ENCODE assay signal across 19 cellular contexts in the genomic region with DNA sequence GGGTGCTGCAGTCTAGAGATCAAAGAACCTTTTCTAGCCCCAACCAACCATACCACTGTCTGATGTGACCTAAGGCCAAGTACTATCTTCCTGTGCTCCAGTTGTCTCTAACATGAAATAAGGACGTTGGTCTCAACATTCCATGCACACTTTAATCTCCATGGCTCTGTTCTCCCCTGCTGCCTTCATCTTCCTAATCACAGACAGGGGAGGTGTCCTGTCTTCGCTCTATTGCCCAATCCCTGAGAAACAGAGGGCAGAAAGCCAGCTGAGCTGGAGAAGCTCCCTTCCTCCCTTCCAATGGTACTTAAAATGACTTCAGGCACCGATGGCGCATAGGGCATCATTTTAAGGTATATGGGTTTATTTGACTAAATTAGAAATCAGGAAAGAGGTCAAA.
"Had no signal": no experiment of that assay in that cellular context is flagged by ENCODE, and none has a peak within 500 bp of the region (broad histone marks: within the 10 kb centered on the region; RNA-seq: fewer than 3 reads in every experiment).

No MANE protein-coding gene starts in this region.

- H3K4me3 ChIP-seq: gastroesophageal sphincter, heart left ventricle, hepatocyte, ovary, psoas muscle, right lobe of liver, thoracic aorta, tibial nerve, upper lobe of left lung, uterus had no signal

- H3K9me3 ChIP-seq: gastroesophageal sphincter, ovary, psoas muscle, right lobe of liver, thoracic aorta, upper lobe of left lung had no signal

- H3K27ac ChIP-seq: epithelial cell of prostate, foreskin keratinocyte, gastroesophageal sphincter, heart left ventricle, hepatocyte, ovary, psoas muscle, right lobe of liver, thoracic aorta, tibial nerve, upper lobe of left lung, uterus had no signal

- H3K4me1 ChIP-seq: foreskin keratinocyte, gastroesophageal sphincter, psoas muscle, tibial nerve, upper lobe of left lung, uterus had no signal

- H3K27me3 ChIP-seq: foreskin keratinocyte, heart left ventricle, hepatocyte, ovary, right lobe of liver, tibial nerve, upper lobe of left lung, uterus had no signal

- ATAC-seq: gastroesophageal sphincter; naive thymus-derived CD8-positive, alpha-beta T cell; psoas muscle had no signal

- H3K36me3 ChIP-seq: gastroesophageal sphincter, heart left ventricle, ovary, right lobe of liver, thoracic aorta, tibial nerve, upper lobe of left lung, uterus had no signal

- DNase-seq: cerebellar nuclear complex; cortex of kidney; effector CD4-positive, alpha-beta T cell; mesenchymal stem cell; midbrain; ovary; psoas muscle; stimulated activated naive B cell treated with anti-CD40 and anti-IgM and Interleukin-4, amounts not matched to agents 10 μg/mL and 1 μg/mL and 100 μg/mL, for 72 hours; upper lobe of left lung; uterus had no signal
